10 cellular contexts compared by ENCODE assay signal in the genomic region with DNA sequence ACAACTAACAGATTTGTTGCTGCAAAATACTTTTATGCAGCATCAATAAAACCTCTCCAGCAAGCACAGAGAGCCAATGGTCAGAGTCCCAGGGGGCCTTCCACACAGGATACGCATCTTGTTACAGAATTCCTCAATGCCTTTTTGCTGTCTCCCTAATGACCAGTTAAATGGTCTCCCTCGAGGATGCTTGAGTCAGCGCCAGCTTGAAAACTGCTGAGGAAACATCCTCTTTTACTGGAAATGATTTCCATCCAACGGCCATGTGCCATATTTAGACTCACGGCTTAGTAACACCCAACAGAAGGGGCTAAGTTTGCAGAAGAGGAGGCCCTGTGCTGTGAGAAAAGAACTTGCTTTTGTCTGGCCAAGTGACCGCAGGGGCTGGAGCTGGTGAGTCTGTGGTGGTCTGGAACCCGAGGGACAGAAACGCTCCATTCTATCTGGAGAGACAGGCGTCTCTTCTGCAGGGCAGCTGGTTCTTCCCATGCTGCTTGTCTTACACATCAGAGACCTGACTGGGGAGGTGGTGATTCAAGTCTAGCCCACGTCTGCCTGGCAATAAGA.
DNase-seq lines count a peak whose midpoint lies in the region; ATAC-seq and TF ChIP-seq lines count a peak whose summit lies in the region.
"Had no signal": no experiment of that assay in that cellular context is flagged by ENCODE, and none has a peak within 500 bp of the region (broad histone marks: within the 10 kb centered on the region; RNA-seq: fewer than 3 reads in every experiment).

No MANE protein-coding gene starts in this region.

- TF ChIP-seq CTCF in upper lobe of left lung (IDR thresholded peaks at IDR 0.05) = no peak

- H3K27ac Mint-ChIP-seq in activated CD8-positive, alpha-beta memory T cell treated with anti-CD3 and anti-CD28 coated beads, Interleukin-2, amount 10 ng/mL, durations not matched to agents 7 days and 5 days = no peak overlapping the region
- H3K27ac Mint-ChIP-seq: activated CD8-positive, alpha-beta T cell treated with anti-CD3 and anti-CD28 coated beads, Interleukin-2, amount 10 ng/mL, durations not matched to agents 7 days and 5 days had no signal

- no peaks in the 10 kb centered on the region for H3K4me1 Mint-ChIP-seq in activated CD8-positive, alpha-beta memory T cell treated with anti-CD3 and anti-CD28 coated beads, Interleukin-2, amount 10 ng/mL, durations not matched to agents 7 days and 5 days

- TF ChIP-seq EP300 in upper lobe of left lung (IDR thresholded peaks at IDR 0.05) = peak in 3 of 4 donors; percentile 30 to 41 (median 36)

- WGBS in upper lobe of left lung, 2 donors = 50 to 51% methylated on average over 8 to 10 of the region's 10 CpGs

- H3K27me3 ChIP-seq in adipocyte (replicated peaks; ENCODE audit: control insufficient read depth, insufficient read depth, low read length) (no peaks in the 10 kb centered on the region), upper lobe of left lung (no peaks in the 10 kb centered on the region)

- H3K9me3 Mint-ChIP-seq in activated CD8-positive, alpha-beta memory T cell treated with anti-CD3 and anti-CD28 coated beads, Interleukin-2, amount 10 ng/mL, durations not matched to agents 7 days and 5 days (ENCODE audit: low read depth) = no peaks in the 10 kb centered on the region

- H3K36me3 Mint-ChIP-seq in activated CD8-positive, alpha-beta memory T cell treated with anti-CD3 and anti-CD28 coated beads, Interleukin-2, amount 10 ng/mL, durations not matched to agents 7 days and 5 days = no peaks in the 10 kb centered on the region

- no peak for TF ChIP-seq POLR2A in upper lobe of left lung (IDR thresholded peaks at IDR 0.05)

- H3K4me3 Mint-ChIP-seq in activated CD8-positive, alpha-beta memory T cell treated with anti-CD3 and anti-CD28 coated beads, Interleukin-2, amount 10 ng/mL, durations not matched to agents 7 days and 5 days = no peak overlapping the region
- H3K4me3 Mint-ChIP-seq: activated CD8-positive, alpha-beta T cell treated with anti-CD3 and anti-CD28 coated beads, Interleukin-2, amount 10 ng/mL, durations not matched to agents 7 days and 5 days had no signal

- H3K4me1 ChIP-seq in adipocyte (ENCODE audit: control insufficient read depth, insufficient read depth, low read length) (peaks cover 44% of the 10 kb centered on the region), upper lobe of left lung (peaks cover 0 to 7% (median 6%) of the 10 kb centered on the region in 4 donors)

- H3K4me3 ChIP-seq in adipocyte (ENCODE audit: low read length) (peak overlapping the region; percentile 59), upper lobe of left lung (no peak overlapping the region)

- DNase-seq in DMS 273 (lab: John Stamatoyannopoulos, UW; ENCODE audit: unreplicated experiment) (peak; percentile 4), DMS 273 treated with DMSO at 0.1 percent for 48 hours (lab: John Stamatoyannopoulos, UW) (no peak), adipocyte (ENCODE audit: low read depth) (peak; percentile 86), inferior parietal cortex (ENCODE audit: extremely low spot score) (peak; percentile 5), upper lobe of left lung (peak in 1 of 2 donors; percentile 28)
- no peak for DNase-seq in activated CD8-positive, alpha-beta memory T cell treated with anti-CD3 and anti-CD28 coated beads, Interleukin-2, amount 10 ng/mL, durations not matched to agents 7 days and 5 days
- DNase-seq: activated CD8-positive, alpha-beta T cell treated with anti-CD3 and anti-CD28 coated beads, Interleukin-2, amount 10 ng/mL, durations not matched to agents 7 days and 5 days had no signal

- H3K27ac ChIP-seq in upper lobe of left lung = no peak overlapping the region
- H3K27ac ChIP-seq: 22Rv1 had no signal

- H3K9me3 ChIP-seq in adipocyte (ENCODE audit: control insufficient read depth, low read length) (peaks cover 15% of the 10 kb centered on the region), upper lobe of left lung (no peaks in the 10 kb centered on the region)

- CTCF ChIA-PET in activated CD8-positive, alpha-beta memory T cell treated with anti-CD3 and anti-CD28 coated beads, Interleukin-2, amount 10 ng/mL, durations not matched to agents 7 days and 5 days (lab: Charles Lee) = no interaction called here

- H3K36me3 ChIP-seq in adipocyte (ENCODE audit: control insufficient read depth, insufficient read depth, low read length, severe bottlenecking) (no peaks in the 10 kb centered on the region), upper lobe of left lung (no peaks in the 10 kb centered on the region)

- H3K9ac ChIP-seq in adipocyte (ENCODE audit: low read length) = peak overlapping the region; percentile 65

- peaks cover 32% of the 10 kb centered on the region for H3K27me3 Mint-ChIP-seq in activated CD8-positive, alpha-beta memory T cell treated with anti-CD3 and anti-CD28 coated beads, Interleukin-2, amount 10 ng/mL, durations not matched to agents 7 days and 5 days

- peak; percentile 9 to 62 for ATAC-seq in upper lobe of left lung (ENCODE audit: low FRiP score in 2 of 2)
- ATAC-seq in HG02852 (IDR thresholded peaks at IDR 0.05; ENCODE audit: unreplicated experiment) = no peak
- no peak for ATAC-seq in activated CD8-positive, alpha-beta memory T cell treated with anti-CD3 and anti-CD28 coated beads, Interleukin-2, amount 10 ng/mL, durations not matched to agents 7 days and 5 days
- no peak for ATAC-seq in HG03196 (IDR thresholded peaks at IDR 0.05; ENCODE audit: unreplicated experiment)
- ATAC-seq: activated CD8-positive, alpha-beta T cell treated with anti-CD3 and anti-CD28 coated beads, Interleukin-2, amount 10 ng/mL, durations not matched to agents 7 days and 5 days had no signal

Comparison
In these comparisons a context has a peak if more than half of its experiments do, and no peak if none do; other contexts are left out.
1. DNase-seq: peak in DMS 273 (single experiment), adipocyte (single experiment) and inferior parietal cortex (single experiment); none in DMS 273 treated with DMSO at 0.1 percent for 48 hours (single experiment) and activated CD8-positive, alpha-beta memory T cell treated with anti-CD3 and anti-CD28 coated beads, Interleukin-2, amount 10 ng/mL, durations not matched to agents 7 days and 5 days (single experiment).
2. ATAC-seq: peak in upper lobe of left lung (2 of 2); none in HG02852 (single experiment), activated CD8-positive, alpha-beta memory T cell treated with anti-CD3 and anti-CD28 coated beads, Interleukin-2, amount 10 ng/mL, durations not matched to agents 7 days and 5 days (single experiment) and HG03196 (single experiment).